In genomic region chr12:11545438-11546330, GRCh38 we compare ENCODE assay signal across 8 cellular contexts.
DNase-seq lines count a peak whose midpoint lies in the region; ATAC-seq and TF ChIP-seq lines count a peak whose summit lies in the region.

No MANE protein-coding gene starts in this region.

- H3K27ac Mint-ChIP-seq in progenitor cell of endocrine pancreas = peak overlapping the region; percentile 54

- peak; percentile 87 for ATAC-seq in GM21381 (IDR thresholded peaks at IDR 0.05; ENCODE audit: unreplicated experiment)

- DNase-seq in HT1080 (ENCODE audit: low read depth) (peak; percentile 39), progenitor cell of endocrine pancreas (ENCODE audit: low spot score, unreplicated experiment) (no peak), NCI-H526 (lab: John Stamatoyannopoulos, UW) (no peak), hepatic stellate cell (ENCODE audit: low spot score) (no peak), COLO668 (lab: John Stamatoyannopoulos, UW; ENCODE audit: unreplicated experiment) (no peak)
- DNase-seq in activated T-helper 9 cell treated with anti-CD3 and anti-CD28 coated beads, Interleukin-2, amount 50 U/mL, for 16 hours (ENCODE audit: low read depth) = peak; percentile 5

- no peaks in the 10 kb centered on the region for H3K27me3 Mint-ChIP-seq in progenitor cell of endocrine pancreas

- no peaks in the 10 kb centered on the region for H3K9me3 Mint-ChIP-seq in progenitor cell of endocrine pancreas (ENCODE audit: low read depth)

- H3K4me3 ChIP-seq in GM08714 (ENCODE audit: low read length) = peak overlapping the region; percentile 27; the same call in 1 of the 2 replicates

- no peaks in the 10 kb centered on the region for H3K36me3 Mint-ChIP-seq in progenitor cell of endocrine pancreas (ENCODE audit: insufficient read depth)

- H3K4me3 Mint-ChIP-seq in progenitor cell of endocrine pancreas (ENCODE audit: low read depth) = no peak overlapping the region

- no peak for TF ChIP-seq CTCF in progenitor cell of endocrine pancreas (IDR thresholded peaks at IDR 0.05; ENCODE audit: unreplicated experiment)

- peaks cover 9% of the 10 kb centered on the region for H3K4me1 Mint-ChIP-seq in progenitor cell of endocrine pancreas (ENCODE audit: low read depth)

Comparison
In these comparisons a context has a peak if more than half of its experiments do, and no peak if none do; other contexts are left out.
1. DNase-seq: peak in HT1080 (single experiment) and activated T-helper 9 cell treated with anti-CD3 and anti-CD28 coated beads, Interleukin-2, amount 50 U/mL, for 16 hours (single experiment); none in progenitor cell of endocrine pancreas (single experiment), NCI-H526 (0 of 2), hepatic stellate cell (single experiment) and COLO668 (single experiment).